ENCODE assay signal across 9 cellular contexts in genomic region chr10:111756541-111757061, GRCh38.
A peak's percentile ranks its signal among the peaks of the same experiment; 100 is the strongest.
DNase-seq lines count a peak whose midpoint lies in the region; ATAC-seq and TF ChIP-seq lines count a peak whose summit lies in the region.
"Had no signal": no experiment of that assay in that cellular context is flagged by ENCODE, and none has a peak within 500 bp of the region (broad histone marks: within the 10 kb centered on the region; RNA-seq: fewer than 3 reads in every experiment).

No MANE protein-coding gene starts in this region.

- DNase-seq in BE2C (peak; percentile 72), UCSD-AML1 (lab: John Stamatoyannopoulos, UW; ENCODE audit: unreplicated experiment) (peak; percentile 26), iPS-NIHi7 (ENCODE audit: extremely low spot score) (peak; percentile 73), thyroid gland (peak; percentile 28 to 40), cortex of kidney (lab: John Stamatoyannopoulos, UW) (no peak), ovary (no peak)

- ATAC-seq in HG03442 (IDR thresholded peaks at IDR 0.05; ENCODE audit: unreplicated experiment): peak; percentile 72

- TF ChIP-seq EP300 in ovary (IDR thresholded peaks at IDR 0.05): no peak

- H3K4me3 ChIP-seq in BE2C (ENCODE audit: low read depth, low read length): peak overlapping the region; percentile 25; the same call in 1 of the 2 replicates
- no peak overlapping the region for H3K4me3 ChIP-seq in thyroid gland (replicated peaks in 1 of 3)
- no peak overlapping the region for H3K4me3 ChIP-seq in ovary

- TF ChIP-seq CTCF in BE2C (IDR thresholded peaks at IDR 0.05; ENCODE audit: low read depth, low read length): peak; percentile 82
- TF ChIP-seq CTCF in GM12874 (IDR thresholded peaks at IDR 0.05; ENCODE audit: insufficient read depth, low read depth, low read length): peak; percentile 55
- TF ChIP-seq CTCF in thyroid gland (IDR thresholded peaks at IDR 0.05): peak in 1 of 6 experiments; percentile 37
- no peak for TF ChIP-seq CTCF in ovary (IDR thresholded peaks at IDR 0.05)

- WGBS in thyroid gland, 2 donors: 19 to 21% methylated on average over 10 of the region's 10 CpGs
- 17 to 26% (median 19%) methylated on average over 10 of the region's 10 CpGs for WGBS in ovary, 3 donors

- H3K27ac ChIP-seq in thyroid gland (no peak overlapping the region), ovary (no peak overlapping the region)
- H3K27ac ChIP-seq: KMS-11 had no signal

- no peaks in the 10 kb centered on the region for H3K36me3 ChIP-seq in BE2C
- no peaks in the 10 kb centered on the region for H3K36me3 ChIP-seq in thyroid gland
- no peaks in the 10 kb centered on the region for H3K36me3 ChIP-seq in ovary

- H3K4me1 ChIP-seq in BE2C (no peaks in the 10 kb centered on the region), thyroid gland (no peaks in the 10 kb centered on the region), ovary (ENCODE audit: insufficient read depth) (no peaks in the 10 kb centered on the region)

- no peaks in the 10 kb centered on the region for H3K27me3 ChIP-seq in BE2C
- no peaks in the 10 kb centered on the region for H3K27me3 ChIP-seq in thyroid gland
- H3K27me3 ChIP-seq in ovary: no peaks in the 10 kb centered on the region

- H3K9me3 ChIP-seq in BE2C (no peaks in the 10 kb centered on the region), thyroid gland (no peaks in the 10 kb centered on the region), ovary (no peaks in the 10 kb centered on the region)

- intact Hi-C loops in thyroid gland (cut with DNase I) (no loop called here), ovary (cut with DNase I) (no loop called here)

- TF ChIP-seq POLR2A in thyroid gland (IDR thresholded peaks at IDR 0.05) (no peak), ovary (IDR thresholded peaks at IDR 0.05) (no peak)

Comparison
In these comparisons a context has a peak if more than half of its experiments do, and no peak if none do; other contexts are left out.
1. DNase-seq: peak in BE2C (single experiment), UCSD-AML1 (single experiment), iPS-NIHi7 (single experiment) and thyroid gland (2 of 2); none in cortex of kidney (single experiment) and ovary (0 of 5).
2. CTCF ChIP-seq: peak in BE2C (single experiment) and GM12874 (single experiment); none in ovary (0 of 3).